ENCODE assay signal across 13 cellular contexts in the genomic region with DNA sequence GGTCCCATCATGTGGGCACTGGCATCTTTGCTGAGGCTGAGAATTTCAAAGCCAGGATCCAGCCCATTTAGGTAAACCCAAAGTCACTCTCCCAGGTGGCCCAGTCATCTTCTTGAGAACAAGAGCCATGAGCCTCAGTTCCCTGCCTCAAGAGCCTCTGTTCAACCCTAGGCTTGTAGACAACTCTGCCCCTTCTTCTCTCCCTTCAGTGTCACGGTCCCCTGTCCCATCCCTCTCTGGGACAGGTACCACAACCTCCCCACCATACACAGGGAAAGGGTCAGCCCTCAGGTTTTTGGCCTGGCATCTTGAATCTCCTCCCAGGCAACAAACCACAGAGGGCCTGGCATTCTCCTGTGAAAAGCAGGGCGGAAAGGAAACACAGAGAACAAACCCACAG. TPM values are rescaled to one million over a fixed set of nuclear protein-coding genes. Genes with fewer than 3 reads are reported as not detected.
"Had no signal": no experiment of that assay in that cellular context is flagged by ENCODE, and none has a peak within 500 bp of the region (broad histone marks: within the 10 kb centered on the region; RNA-seq: fewer than 3 reads in every experiment).

No MANE protein-coding gene starts in this region.

RNA-seq across cellular contexts. Expression of a gene that starts 18.1 kb away (rescaled TPM):
- total RNA-seq: stomach, temporal lobe, thoracic aorta, thyroid gland, tibial nerve, transverse colon, upper lobe of right lung, ureter, urinary bladder, vagina had no signal

RNA-seq across cellular contexts. Expression of a gene that starts 41.9 kb away (rescaled TPM):
- total RNA-seq: subcutaneous adipose tissue, suprapubic skin, thoracic aorta, transverse colon, upper lobe of left lung, ureter, urinary bladder, vagina had no signal
